ENCODE assay signal across 17 cellular contexts in genomic region chr2:3972377-3972776, GRCh38.
A peak's percentile ranks its signal among the peaks of the same experiment; 100 is the strongest.
DNase-seq lines count a peak whose midpoint lies in the region; ATAC-seq, FAIRE-seq and TF ChIP-seq lines count a peak whose summit lies in the region.
"Had no signal": no experiment of that assay in that cellular context is flagged by ENCODE, and none has a peak within 500 bp of the region (broad histone marks: within the 10 kb centered on the region; RNA-seq: fewer than 3 reads in every experiment).

No MANE protein-coding gene starts in this region.

- intact Hi-C loops in HepG2 (cut with micrococcal nuclease; ENCODE audit: unreplicated experiment): no loop called here
- intact Hi-C loops in right lobe of liver (cut with DNase I): no loop called here

- CTCF ChIA-PET in HepG2 (lab: Yijun Ruan, JAX; ENCODE audit: low intra/inter-chr PET ratio, low total read pairs): no interaction called here

- H3K27me3 ChIP-seq in HepG2 (ENCODE audit: control insufficient read depth in 1 of 2, insufficient read depth in 2 of 2, low read length in 2 of 2) (no peaks in the 10 kb centered on the region; a peak in 2 of 5 replicates), right lobe of liver (no peaks in the 10 kb centered on the region), lung (ENCODE audit: control insufficient read depth, insufficient read depth) (no peaks in the 10 kb centered on the region)
- H3K27me3 ChIP-seq: BLaER1 treated with 17β-estradiol and CSF1 and Interleukin-3, amounts not matched to agents 10 nM and 100 nM had no signal

- H3K4me3 ChIP-seq in HepG2 (replicated peaks in 1 of 3; ENCODE audit: insufficient read depth in 1 of 3, low read depth in 2 of 3, low read length in 3 of 3): no peak overlapping the region
- H3K4me3 ChIP-seq in right lobe of liver: no peak overlapping the region
- H3K4me3 ChIP-seq in lung: no peak overlapping the region
- H3K4me3 ChIP-seq: BLaER1 treated with 17β-estradiol and CSF1 and Interleukin-3, amounts not matched to agents 10 nM and 100 nM; K562 had no signal

- no peak for DNase-seq in HepG2 (ENCODE audit: low spot score)
- DNase-seq in right lobe of liver: no peak
- peak; percentile 3 for DNase-seq in MV-4-11 (lab: John Stamatoyannopoulos, UW)
- DNase-seq in lung (ENCODE audit: low spot score): peak; percentile 19
- DNase-seq in G401 (ENCODE audit: low spot score): no peak
- DNase-seq in NCI-H510A (lab: John Stamatoyannopoulos, UW): no peak
- DNase-seq: Calu3; CD8-positive, alpha-beta T cell; DMS79 treated with DMSO at 0.1 percent for 48 hours; GDM1; GOT3; H7; HFFc6 had no signal

- BruUV-seq in HepG2 (replicated peaks; lab: Mats Ljungman, UMichigan): no TSS peak

- no peak for TF ChIP-seq CTCF in HepG2 (CRISPR knock-in tag; IDR thresholded peaks at IDR 0.05)
- TF ChIP-seq CTCF in right lobe of liver (IDR thresholded peaks at IDR 0.05): no peak
- TF ChIP-seq CTCF in lung (IDR thresholded peaks at IDR 0.05; ENCODE audit: control extremely low read depth, extremely low read depth): no peak

- no peak overlapping the region for H3K4me2 ChIP-seq in HepG2 (ENCODE audit: low read depth, low read length)
- H3K4me2 ChIP-seq: BLaER1 treated with 17β-estradiol and CSF1 and Interleukin-3, amounts not matched to agents 10 nM and 100 nM had no signal

- TF ChIP-seq POLR2A in HepG2 (IDR thresholded peaks at IDR 0.05; ENCODE audit: insufficient read depth in 1 of 2, low read depth in 2 of 2, low read length in 2 of 2): no peak
- no peak for TF ChIP-seq POLR2A in right lobe of liver (IDR thresholded peaks at IDR 0.05)

- no peaks in the 10 kb centered on the region for H4K20me1 ChIP-seq in HepG2 (ENCODE audit: insufficient read depth, low read length)
- H4K20me1 ChIP-seq: BLaER1 treated with 17β-estradiol and CSF1 and Interleukin-3, amounts not matched to agents 10 nM and 100 nM had no signal

- ATAC-seq in HepG2 (peak; percentile 41), right lobe of liver (no peak), lung (ENCODE audit: insufficient read depth, low FRiP score) (no peak)
- ATAC-seq: CD8-positive, alpha-beta T cell; HCT116; K562 had no signal

- H3K27ac ChIP-seq in HepG2 (ENCODE audit: extremely low read length, insufficient read depth, low read length) (no peak overlapping the region), right lobe of liver (no peak overlapping the region), lung (ENCODE audit: low read depth in 1 of 2, low read length in 1 of 2) (no peak overlapping the region)
- H3K27ac ChIP-seq: BLaER1 treated with 17β-estradiol and CSF1 and Interleukin-3, amounts not matched to agents 10 nM and 100 nM had no signal

- no peaks in the 10 kb centered on the region for H3K79me2 ChIP-seq in HepG2 (ENCODE audit: insufficient read depth, low read length)

- in situ Hi-C loops in HepG2 (cut with HindIII; ENCODE audit: extremely low pct_ligation_motif_present, low pct_unique_long_range_greater_than_20kb) (no loop called here), G401 (cut with HindIII; ENCODE audit: low sequenced_read_pairs) (no loop called here)

- H3K4me1 ChIP-seq in HepG2 (ENCODE audit: insufficient read depth, low read length) (no peaks in the 10 kb centered on the region), right lobe of liver (no peaks in the 10 kb centered on the region), lung (ENCODE audit: control insufficient read depth in 2 of 2, insufficient read depth in 2 of 2, low read length in 2 of 2) (no peaks in the 10 kb centered on the region)

- no peak for TF ChIP-seq EP300 in HepG2 (IDR thresholded peaks at IDR 0.05; ENCODE audit: low read depth in 2 of 2, low read length in 2 of 2)
- no peak for TF ChIP-seq EP300 in HepG2 (CRISPR knock-in tag; IDR thresholded peaks at IDR 0.05; ENCODE audit: borderline replicate concordance)

- no peak overlapping the region for H2AFZ ChIP-seq in HepG2 (ENCODE audit: low read length)

- no peak for TF ChIP-seq RAD21 in HepG2 (CRISPR knock-in tag; IDR thresholded peaks at IDR 0.05)

- H3K9me3 ChIP-seq in HepG2 (ENCODE audit: low read length): 0 out of 2 replicates have a peak, but pooled peaks cover 5% of the 10 kb centered on the region
- H3K9me3 ChIP-seq in right lobe of liver: no peaks in the 10 kb centered on the region
- peaks cover 0 to 4% of the 10 kb centered on the region in 2 donors for H3K9me3 ChIP-seq in lung (ENCODE audit: control insufficient read depth in 2 of 2, insufficient read depth in 1 of 2, low read length in 1 of 2)

- no peak overlapping the region for H3K9ac ChIP-seq in HepG2 (ENCODE audit: insufficient read depth, low read depth, low read length)
- H3K9ac ChIP-seq: BLaER1 treated with 17β-estradiol and CSF1 and Interleukin-3, amounts not matched to agents 10 nM and 100 nM had no signal

- WGBS in HepG2 (ENCODE audit: low lambda C conversion rate): 23% methylated on average over 9 of the region's 9 CpGs
- WGBS in right lobe of liver (ENCODE audit: insufficient coverage, low coverage, low lambda C conversion rate, missing lambda C conversion rate): 74% methylated on average over 6 of the region's 9 CpGs
- WGBS in lung, 2 donors: 63 to 69% methylated on average over 9 of the region's 9 CpGs

- H3K36me3 ChIP-seq in HepG2 (replicated peaks in 1 of 2; ENCODE audit: control insufficient read depth in 1 of 2, insufficient read depth in 2 of 2, low read length in 2 of 2): no peaks in the 10 kb centered on the region
- no peaks in the 10 kb centered on the region for H3K36me3 ChIP-seq in right lobe of liver
- H3K36me3 ChIP-seq in lung (ENCODE audit: control insufficient read depth in 2 of 2, insufficient read depth in 2 of 2, low read length in 2 of 2): no peaks in the 10 kb centered on the region
- H3K36me3 ChIP-seq: BLaER1 treated with 17β-estradiol and CSF1 and Interleukin-3, amounts not matched to agents 10 nM and 100 nM had no signal

- FAIRE-seq in HepG2 (lab: Jason Lieb, UNC): peak; percentile 8
- FAIRE-seq: GM12892 had no signal

- POLR2A ChIA-PET in HepG2 (lab: Yijun Ruan, JAX): no interaction called here

TF ChIP-seq in HepG2, 621 proteins besides CTCF, POLR2A, EP300 and RAD21:
- TF ChIP-seq, protein P1, sequence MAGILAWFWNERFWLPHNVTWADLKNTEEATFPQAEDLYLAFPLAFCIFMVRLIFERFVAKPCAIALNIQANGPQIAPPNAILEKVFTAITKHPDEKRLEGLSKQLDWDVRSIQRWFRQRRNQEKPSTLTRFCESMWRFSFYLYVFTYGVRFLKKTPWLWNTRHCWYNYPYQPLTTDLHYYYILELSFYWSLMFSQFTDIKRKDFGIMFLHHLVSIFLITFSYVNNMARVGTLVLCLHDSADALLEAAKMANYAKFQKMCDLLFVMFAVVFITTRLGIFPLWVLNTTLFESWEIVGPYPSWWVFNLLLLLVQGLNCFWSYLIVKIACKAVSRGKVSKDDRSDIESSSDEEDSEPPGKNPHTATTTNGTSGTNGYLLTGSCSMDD (CRISPR knock-in tag; IDR thresholded peaks at IDR 0.05): no peak
- TF ChIP-seq ATF7 (IDR thresholded peaks at IDR 0.05) (peak; percentile 72), ATF7 (CRISPR knock-in tag; IDR thresholded peaks at IDR 0.05) (no peak)

Comparison
In these comparisons a context has a peak if more than half of its experiments do, and no peak if none do; other contexts are left out.
1. DNase-seq: peak in MV-4-11 (single experiment) and lung (single experiment); none in HepG2 (single experiment), right lobe of liver (0 of 3), G401 (single experiment) and NCI-H510A (single experiment).